Comparison of ENCODE assay signal across 8 cellular contexts in genomic region chr5:43227655-43228054, GRCh38. TPM values are rescaled to one million over a fixed set of nuclear protein-coding genes. Genes with fewer than 3 reads are reported as not detected.
DNase-seq lines count a peak whose midpoint lies in the region; ATAC-seq, FAIRE-seq and TF ChIP-seq lines count a peak whose summit lies in the region.

No MANE protein-coding gene starts in this region.

- TF ChIP-seq RAD21 in A549 (conservative IDR thresholded peaks at IDR 0.05 in 1 of 2, IDR thresholded peaks at IDR 0.05 in 1 of 2): peak; percentile 72 to 77

- peak; percentile 73 for ATAC-seq in A549

- H3K4me3 ChIP-seq in A549: no peak overlapping the region

- POLR2A ChIA-PET in A549 (lab: Yijun Ruan, JAX): no interaction called here

- H3K4me2 ChIP-seq in A549: peak overlapping the region; percentile 32; the same call in 1 of the 3 replicates

- no peak for FAIRE-seq in A549 (lab: Jason Lieb, UNC)
- FAIRE-seq in RCC 7860 (lab: Jason Lieb, UNC): peak; percentile 83

- WGBS in A549 (ENCODE audit: missing lambda C conversion rate): 22% methylated on average over 1 of the region's 1 CpG

- DNase-seq in A549 (ENCODE audit: low read depth in 1 of 2, low spot score in 1 of 2): peak; percentile 60 to 71
- peak; percentile 35 for DNase-seq in RCC 7860 (ENCODE audit: low spot score)
- DNase-seq in glomerular endothelial cell (ENCODE audit: extremely low read depth, low read depth, low spot score): peak; percentile 42
- no peak for DNase-seq in GDM1 (lab: John Stamatoyannopoulos, UW)
- no peak for DNase-seq in retina
- no peak for DNase-seq in GM19238 (ENCODE audit: insufficient read length, low spot score)
- no peak for DNase-seq in NK-92 (lab: John Stamatoyannopoulos, UW; ENCODE audit: unreplicated experiment)

- no peak for TF ChIP-seq POLR2A in A549 (IDR thresholded peaks at IDR 0.05; ENCODE audit: low read length)

- CTCF ChIA-PET in A549 (lab: Yijun Ruan, JAX): interaction anchor here (0.6 to 4.9 kb wide), 9 partner anchors 35 to 321 kb away, joined by 3 to 41 read pairs (median 4); partner anchors contain the start of genes HMGCS1 and NIM1K

- no peaks in the 10 kb centered on the region for H3K9me3 ChIP-seq in A549

- no peak overlapping the region for H3K27ac ChIP-seq in A549

- H3K4me1 ChIP-seq in A549: no peaks in the 10 kb centered on the region

- TF ChIP-seq EP300 in A549 (IDR thresholded peaks at IDR 0.05): no peak

- TF ChIP-seq CTCF in A549 (IDR thresholded peaks at IDR 0.05): peak; percentile 70
- TF ChIP-seq CTCF in GM12873 (IDR thresholded peaks at IDR 0.05; ENCODE audit: insufficient read depth, low read depth, low read length, missing control alignments): peak; percentile 41

TF ChIP-seq in A549, 52 proteins besides CTCF, POLR2A, EP300 and RAD21:
- peak; percentile 75 for TF ChIP-seq SMC3 (IDR thresholded peaks at IDR 0.05)
- TF ChIP-seq, protein P1, sequence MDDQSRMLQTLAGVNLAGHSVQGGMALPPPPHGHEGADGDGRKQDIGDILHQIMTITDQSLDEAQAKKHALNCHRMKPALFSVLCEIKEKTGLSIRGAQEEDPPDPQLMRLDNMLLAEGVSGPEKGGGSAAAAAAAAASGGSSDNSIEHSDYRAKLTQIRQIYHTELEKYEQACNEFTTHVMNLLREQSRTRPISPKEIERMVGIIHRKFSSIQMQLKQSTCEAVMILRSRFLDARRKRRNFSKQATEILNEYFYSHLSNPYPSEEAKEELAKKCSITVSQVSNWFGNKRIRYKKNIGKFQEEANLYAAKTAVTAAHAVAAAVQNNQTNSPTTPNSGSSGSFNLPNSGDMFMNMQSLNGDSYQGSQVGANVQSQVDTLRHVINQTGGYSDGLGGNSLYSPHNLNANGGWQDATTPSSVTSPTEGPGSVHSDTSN (IDR thresholded peaks at IDR 0.05): no peak
- TF ChIP-seq, protein P2, sequence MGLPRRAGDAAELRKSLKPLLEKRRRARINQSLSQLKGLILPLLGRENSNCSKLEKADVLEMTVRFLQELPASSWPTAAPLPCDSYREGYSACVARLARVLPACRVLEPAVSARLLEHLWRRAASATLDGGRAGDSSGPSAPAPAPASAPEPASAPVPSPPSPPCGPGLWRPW (IDR thresholded peaks at IDR 0.05): no peak
- TF ChIP-seq, protein P3, sequence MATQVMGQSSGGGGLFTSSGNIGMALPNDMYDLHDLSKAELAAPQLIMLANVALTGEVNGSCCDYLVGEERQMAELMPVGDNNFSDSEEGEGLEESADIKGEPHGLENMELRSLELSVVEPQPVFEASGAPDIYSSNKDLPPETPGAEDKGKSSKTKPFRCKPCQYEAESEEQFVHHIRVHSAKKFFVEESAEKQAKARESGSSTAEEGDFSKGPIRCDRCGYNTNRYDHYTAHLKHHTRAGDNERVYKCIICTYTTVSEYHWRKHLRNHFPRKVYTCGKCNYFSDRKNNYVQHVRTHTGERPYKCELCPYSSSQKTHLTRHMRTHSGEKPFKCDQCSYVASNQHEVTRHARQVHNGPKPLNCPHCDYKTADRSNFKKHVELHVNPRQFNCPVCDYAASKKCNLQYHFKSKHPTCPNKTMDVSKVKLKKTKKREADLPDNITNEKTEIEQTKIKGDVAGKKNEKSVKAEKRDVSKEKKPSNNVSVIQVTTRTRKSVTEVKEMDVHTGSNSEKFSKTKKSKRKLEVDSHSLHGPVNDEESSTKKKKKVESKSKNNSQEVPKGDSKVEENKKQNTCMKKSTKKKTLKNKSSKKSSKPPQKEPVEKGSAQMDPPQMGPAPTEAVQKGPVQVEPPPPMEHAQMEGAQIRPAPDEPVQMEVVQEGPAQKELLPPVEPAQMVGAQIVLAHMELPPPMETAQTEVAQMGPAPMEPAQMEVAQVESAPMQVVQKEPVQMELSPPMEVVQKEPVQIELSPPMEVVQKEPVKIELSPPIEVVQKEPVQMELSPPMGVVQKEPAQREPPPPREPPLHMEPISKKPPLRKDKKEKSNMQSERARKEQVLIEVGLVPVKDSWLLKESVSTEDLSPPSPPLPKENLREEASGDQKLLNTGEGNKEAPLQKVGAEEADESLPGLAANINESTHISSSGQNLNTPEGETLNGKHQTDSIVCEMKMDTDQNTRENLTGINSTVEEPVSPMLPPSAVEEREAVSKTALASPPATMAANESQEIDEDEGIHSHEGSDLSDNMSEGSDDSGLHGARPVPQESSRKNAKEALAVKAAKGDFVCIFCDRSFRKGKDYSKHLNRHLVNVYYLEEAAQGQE (IDR thresholded peaks at IDR 0.05): peak; percentile 75
- TF ChIP-seq ZFP36 (IDR thresholded peaks at IDR 0.05; ENCODE audit: borderline replicate concordance, partially characterized antibody): no peak
- TF ChIP-seq BHLHE40 (IDR thresholded peaks at IDR 0.05; ENCODE audit: low read depth, low read length): no peak
- TF ChIP-seq, protein P4, sequence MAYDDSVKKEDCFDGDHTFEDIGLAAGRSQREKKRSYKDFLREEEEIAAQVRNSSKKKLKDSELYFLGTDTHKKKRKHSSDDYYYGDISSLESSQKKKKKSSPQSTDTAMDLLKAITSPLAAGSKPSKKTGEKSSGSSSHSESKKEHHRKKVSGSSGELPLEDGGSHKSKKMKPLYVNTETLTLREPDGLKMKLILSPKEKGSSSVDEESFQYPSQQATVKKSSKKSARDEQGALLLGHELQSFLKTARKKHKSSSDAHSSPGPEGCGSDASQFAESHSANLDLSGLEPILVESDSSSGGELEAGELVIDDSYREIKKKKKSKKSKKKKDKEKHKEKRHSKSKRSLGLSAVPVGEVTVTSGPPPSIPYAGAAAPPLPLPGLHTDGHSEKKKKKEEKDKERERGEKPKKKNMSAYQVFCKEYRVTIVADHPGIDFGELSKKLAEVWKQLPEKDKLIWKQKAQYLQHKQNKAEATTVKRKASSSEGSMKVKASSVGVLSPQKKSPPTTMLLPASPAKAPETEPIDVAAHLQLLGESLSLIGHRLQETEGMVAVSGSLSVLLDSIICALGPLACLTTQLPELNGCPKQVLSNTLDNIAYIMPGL (CRISPR knock-in tag; IDR thresholded peaks at IDR 0.05; ENCODE audit: borderline replicate concordance): no peak
- no peak for TF ChIP-seq MAZ (IDR thresholded peaks at IDR 0.05; ENCODE audit: borderline replicate concordance, low read depth, low read length)
- no peak for TF ChIP-seq FOSL2 (IDR thresholded peaks at IDR 0.05)
- TF ChIP-seq FOSL2 (CRISPR knock-in tag; IDR thresholded peaks at IDR 0.05): no peak
- TF ChIP-seq POLR2AphosphoS2 (conservative IDR thresholded peaks at IDR 0.05; ENCODE audit: low read length): no peak
- no peak for TF ChIP-seq RARB (CRISPR knock-in tag; IDR thresholded peaks at IDR 0.05)
- no peak for TF ChIP-seq EHMT2 (IDR thresholded peaks at IDR 0.05; ENCODE audit: low read depth)

RNA-seq across cellular contexts. Expression of gene NIM1K, which starts 35.6 kb away (rescaled TPM):
- polyA plus RNA-seq in A549 (2011; rRNA removed): 0.23 and 0.26 TPM in 2 replicates
- polyA plus RNA-seq in A549 (2012; cell fraction: cytosol; rRNA removed): 0.12 and 0.17 TPM in 2 replicates
- polyA plus RNA-seq in A549 (2012; cell fraction: nucleus; rRNA removed): 0.21 and 0.22 TPM in 2 replicates
- polyA plus RNA-seq in A549 (2017; fragmentation: RNase III; extraction: RNeasy Plus Mini Kit Qiagen cat#74134 plus additional on column Dnase treatment): 0.06 to 0.33 TPM (median 0.10 TPM) in 3 replicates
- polyA minus RNA-seq in A549 (2011; rRNA and poly(A)+ RNA removed): 0.24 and 0.62 TPM in 2 replicates
- 0.05 TPM in 1 of 2 replicates, not detected in the other for total RNA-seq in glomerular endothelial cell

Comparison
In these comparisons a context has a peak if more than half of its experiments do, and no peak if none do; other contexts are left out.
1. DNase-seq: peak in A549 (2 of 2), RCC 7860 (single experiment) and glomerular endothelial cell (single experiment); none in GDM1 (single experiment), retina (single experiment), GM19238 (single experiment) and NK-92 (single experiment).